9 cellular contexts compared by ENCODE assay signal in the genomic region with DNA sequence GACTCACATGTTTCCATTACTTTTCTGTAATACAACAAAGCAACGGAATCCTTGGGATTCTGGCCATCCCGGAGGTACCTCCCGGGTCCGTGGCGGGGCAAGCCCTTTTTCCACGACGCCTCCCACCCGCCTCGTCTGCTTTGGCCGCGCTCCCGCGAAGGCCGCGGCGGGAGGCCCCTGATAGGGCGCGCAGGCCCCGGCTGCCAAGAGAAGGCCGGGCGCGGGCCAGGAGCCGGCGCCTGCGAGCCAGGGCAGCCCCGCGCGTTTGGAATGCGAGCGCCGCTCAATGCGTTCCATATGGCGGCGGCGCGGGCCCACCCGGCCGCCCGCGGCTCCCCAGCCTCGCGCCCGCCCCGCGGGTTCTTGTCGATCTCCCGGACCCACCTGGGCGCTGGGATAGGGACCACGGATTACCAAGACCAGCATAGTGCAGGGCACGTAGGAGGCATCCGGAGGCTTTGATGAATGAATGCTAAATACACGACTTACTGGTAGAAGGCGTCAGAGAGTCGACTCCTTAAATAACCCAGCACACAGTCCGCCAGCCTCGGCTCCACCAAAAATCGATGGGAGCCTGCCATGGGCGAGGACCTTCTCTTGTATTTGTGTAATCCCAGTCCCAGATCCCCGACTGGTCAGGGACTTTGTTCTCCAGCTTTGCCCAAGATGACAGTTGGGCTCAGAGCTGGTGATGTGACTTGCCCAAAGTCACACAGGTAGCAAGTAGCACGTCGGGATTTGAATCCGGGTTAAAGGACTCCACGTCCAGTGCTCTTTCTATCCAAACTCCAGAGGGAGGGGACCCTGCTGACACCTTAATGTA. TPM values are rescaled to one million over a fixed set of nuclear protein-coding genes. Genes with fewer than 3 reads are reported as not detected.
DNase-seq lines count a peak whose midpoint lies in the region; TF ChIP-seq lines count a peak whose summit lies in the region.
"Had no signal": no experiment of that assay in that cellular context is flagged by ENCODE, and none has a peak within 500 bp of the region (broad histone marks: within the 10 kb centered on the region; RNA-seq: fewer than 3 reads in every experiment).

No MANE protein-coding gene starts in this region.

- H3K36me3 ChIP-seq in MM.1S (replicated peaks; ENCODE audit: insufficient read depth, low read length) (no peaks in the 10 kb centered on the region), esophagus muscularis mucosa (no peaks in the 10 kb centered on the region), neural progenitor cell (no peaks in the 10 kb centered on the region), PC-9 (ENCODE audit: low read depth) (no peaks in the 10 kb centered on the region)

- H3K27me3 ChIP-seq in MM.1S (replicated peaks; ENCODE audit: insufficient read depth, low read length) (no peaks in the 10 kb centered on the region), esophagus muscularis mucosa (no peaks in the 10 kb centered on the region), neural progenitor cell (peaks cover 19% of the 10 kb centered on the region), PC-9 (ENCODE audit: insufficient read depth, low read depth) (no peaks in the 10 kb centered on the region)

- H4K20me1 ChIP-seq in MM.1S (ENCODE audit: insufficient read depth, low read length) (no peaks in the 10 kb centered on the region), neural progenitor cell (ENCODE audit: low read depth) (no peaks in the 10 kb centered on the region), PC-9 (ENCODE audit: insufficient read depth) (no peaks in the 10 kb centered on the region)

- H3K9me3 ChIP-seq in MM.1S (replicated peaks; ENCODE audit: insufficient read depth, low read length) = no peaks in the 10 kb centered on the region
- no peaks in the 10 kb centered on the region for H3K9me3 ChIP-seq in esophagus muscularis mucosa
- no peaks in the 10 kb centered on the region for H3K9me3 ChIP-seq in neural progenitor cell (ENCODE audit: low read depth)
- H3K9me3 ChIP-seq in PC-9 (ENCODE audit: insufficient read depth, low read depth) = no peaks in the 10 kb centered on the region

- H3F3A ChIP-seq in MM.1S (ENCODE audit: insufficient read depth, low read length) (peaks cover 35% of the 10 kb centered on the region), neural progenitor cell (ENCODE audit: low read depth) (no peaks in the 10 kb centered on the region), PC-9 (ENCODE audit: insufficient read depth, low read depth) (peaks cover 20% of the 10 kb centered on the region; the same call in 1 of the 2 replicates)

- peaks cover 71% of the 10 kb centered on the region for H3K4me1 ChIP-seq in MM.1S (ENCODE audit: low read length)
- peaks cover 17 to 40% (median 35%) of the 10 kb centered on the region in 4 donors for H3K4me1 ChIP-seq in esophagus muscularis mucosa
- no peaks in the 10 kb centered on the region for H3K4me1 ChIP-seq in neural progenitor cell
- H3K4me1 ChIP-seq in PC-9 (replicated peaks; ENCODE audit: insufficient read depth) = peaks cover 10% of the 10 kb centered on the region

- H3K27ac Mint-ChIP-seq in neural progenitor cell = no peak overlapping the region

- no peak for TF ChIP-seq EP300 in esophagus muscularis mucosa (IDR thresholded peaks at IDR 0.05)

- H3K27me3 Mint-ChIP-seq in neural progenitor cell (ENCODE audit: insufficient read depth, low read depth) = peaks cover 2% of the 10 kb centered on the region

- TF ChIP-seq CTCF in MM.1S (IDR thresholded peaks at IDR 0.05; ENCODE audit: low read length) = no peak
- TF ChIP-seq CTCF in esophagus muscularis mucosa (IDR thresholded peaks at IDR 0.05) = peak in 1 of 3 experiments; percentile 14
- no peak for TF ChIP-seq CTCF in neural progenitor cell (IDR thresholded peaks at IDR 0.05)
- no peak for TF ChIP-seq CTCF in PC-9 (conservative IDR thresholded peaks at IDR 0.05)

- H3K4me3 ChIP-seq in MM.1S (ENCODE audit: low read length) (no peak overlapping the region), esophagus muscularis mucosa (peak overlapping the region; percentile 47 to 56 (median 51)), neural progenitor cell (peak overlapping the region; percentile 24), PC-9 (no peak overlapping the region)
- H3K4me3 ChIP-seq: SK-N-MC had no signal

- no peaks in the 10 kb centered on the region for H3K79me2 ChIP-seq in MM.1S (ENCODE audit: low read length)
- H3K79me2 ChIP-seq in neural progenitor cell (ENCODE audit: low read depth) = no peaks in the 10 kb centered on the region
- H3K79me2 ChIP-seq in PC-9 (ENCODE audit: low read depth) = no peaks in the 10 kb centered on the region

- DNase-seq in AG20443 (ENCODE audit: low spot score) (peak; percentile 79), MM.1S (no peak), esophagus muscularis mucosa (ENCODE audit: extremely low spot score) (no peak), neural progenitor cell (ENCODE audit: low spot score) (peak; percentile 63), HUDEP-2 (lab: John Stamatoyannopoulos, UW; ENCODE audit: unreplicated experiment in 76 of 76) (no peak), PC-9 (no peak), NCI-H1694 treated with DMSO at 0.1 percent for 48 hours (lab: John Stamatoyannopoulos, UW) (no peak), NCI-H446 treated with DMSO at 0.1 percent for 48 hours (lab: John Stamatoyannopoulos, UW) (no peak)

- H2AFZ ChIP-seq in MM.1S (ENCODE audit: low read length) (no peak overlapping the region), neural progenitor cell (replicated peaks) (peak overlapping the region; percentile 81), PC-9 (no peak overlapping the region)

- H3K9me3 Mint-ChIP-seq in neural progenitor cell = no peaks in the 10 kb centered on the region

- POLR2A ChIA-PET in PC-9 (lab: Charles Lee; ENCODE audit: unreplicated experiment) = interaction anchor here (0.7 kb wide), 1 partner anchor 73 kb away, joined by 4 read pairs; no protein-coding TSS in a partner anchor

- no peak overlapping the region for H3K4me3 Mint-ChIP-seq in neural progenitor cell

- no peak for TF ChIP-seq POLR2A in esophagus muscularis mucosa (IDR thresholded peaks at IDR 0.05; ENCODE audit: low read depth)

- H3K4me2 ChIP-seq in MM.1S (ENCODE audit: low read depth, low read length) (no peak overlapping the region), neural progenitor cell (peak overlapping the region; percentile 56), PC-9 (no peak overlapping the region)

- 26% methylated on average over 9 of the region's 63 CpGs for WGBS in esophagus muscularis mucosa

- CTCF ChIA-PET in PC-9 (lab: Charles Lee) = no interaction called here

- no peaks in the 10 kb centered on the region for H3K36me3 Mint-ChIP-seq in neural progenitor cell

- peak overlapping the region; percentile 98; the same call in 1 of the 2 replicates for H3K27ac ChIP-seq in MM.1S (ENCODE audit: low read length)
- H3K27ac ChIP-seq in esophagus muscularis mucosa (replicated peaks in 1 of 4) = peak overlapping the region; percentile 81 to 89 (median 88)
- no peak overlapping the region for H3K27ac ChIP-seq in neural progenitor cell
- no peak overlapping the region for H3K27ac ChIP-seq in PC-9
- H3K27ac ChIP-seq: SK-N-MC had no signal

- peaks cover 10% of the 10 kb centered on the region for H3K4me1 Mint-ChIP-seq in neural progenitor cell

- intact Hi-C loops in esophagus muscularis mucosa (cut with DNase I) (no loop called here), PC-9 (cut with micrococcal nuclease; ENCODE audit: unreplicated experiment) (no loop called here)

- H3K9ac ChIP-seq in MM.1S (ENCODE audit: low read length) (no peak overlapping the region), neural progenitor cell (no peak overlapping the region)

- no peaks in the 10 kb centered on the region for H3K9me2 ChIP-seq in MM.1S (replicated peaks; ENCODE audit: insufficient read depth, low read length)
- no peaks in the 10 kb centered on the region for H3K9me2 ChIP-seq in PC-9 (ENCODE audit: insufficient read depth)

- no TSS peak for BruUV-seq in PC-9 (replicated peaks; lab: Mats Ljungman, UMichigan)

RNA-seq across cellular contexts. Expression of a gene that starts 17.6 kb away (rescaled TPM):
- total RNA-seq in esophagus muscularis mucosa = 10 to 100 TPM; 36.4 to 57.7 (median 47.8) TPM
- 27.4 and 45.1 TPM in 2 replicates for total RNA-seq in neural progenitor cell (ENCODE audit: low replicate concordance)
- total RNA-seq in PC-9 (2021) = 66.4 and 72.9 TPM in 2 replicates

RNA-seq across cellular contexts. Expression of a gene that starts 32.0 kb away (rescaled TPM):
- total RNA-seq in esophagus muscularis mucosa (1 to 10 TPM; 4.0 to 7.4 (median 5.5) TPM), neural progenitor cell (ENCODE audit: low replicate concordance) (3.2 and 4.5 TPM in 2 replicates), PC-9 (2021) (2.7 and 2.9 TPM in 2 replicates)

RNA-seq across cellular contexts. Expression of a gene that starts 51.9 kb away (rescaled TPM):
- 10 to 100 TPM; 22.0 to 30.7 (median 25.8) TPM for total RNA-seq in esophagus muscularis mucosa
- total RNA-seq in neural progenitor cell (ENCODE audit: low replicate concordance) = 4.6 and 8.7 TPM in 2 replicates
- total RNA-seq in PC-9 (2021) = 86.4 and 96.2 TPM in 2 replicates

Comparison
In these comparisons a context has a peak if more than half of its experiments do, and no peak if none do; other contexts are left out.
1. DNase-seq: peak in AG20443 (single experiment) and neural progenitor cell (single experiment); none in MM.1S (single experiment), esophagus muscularis mucosa (single experiment), HUDEP-2 (0 of 76), PC-9 (0 of 2), NCI-H1694 treated with DMSO at 0.1 percent for 48 hours (single experiment) and NCI-H446 treated with DMSO at 0.1 percent for 48 hours (single experiment).
2. H3K27ac ChIP-seq: peak in MM.1S (single experiment) and esophagus muscularis mucosa (4 of 4); none in neural progenitor cell (single experiment) and PC-9 (single experiment).
3. H3K4me3 ChIP-seq: peak in esophagus muscularis mucosa (4 of 4) and neural progenitor cell (single experiment); none in MM.1S (single experiment) and PC-9 (single experiment).